In genomic region chrX:23900220-23900797, GRCh38 we compare ENCODE assay signal across 13 cellular contexts. TPM values are rescaled to one million over a fixed set of nuclear protein-coding genes. Genes with fewer than 3 reads are reported as not detected.
DNase-seq lines count a peak whose midpoint lies in the region; ATAC-seq and TF ChIP-seq lines count a peak whose summit lies in the region.
"Had no signal": no experiment of that assay in that cellular context is flagged by ENCODE, and none has a peak within 500 bp of the region (broad histone marks: within the 10 kb centered on the region; RNA-seq: fewer than 3 reads in every experiment).

No MANE protein-coding gene starts in this region.

- intact Hi-C loops in heart right ventricle (cut with DNase I) (loop anchor here (2.0 to 10.0 kb wide), 11 partner anchors 103 to 208 kb away; partner anchors contain the start of genes SAT1 (in 4 of the 10), EIF2S3 (in 2 of the 10) and KLHL15 (in 2 of the 10)), Right ventricle myocardium inferior (cut with DNase I) (no loop called here), MCF 10A (cut with micrococcal nuclease) (loop anchor here (5.0 kb wide), 1 partner anchor 98 kb away; no protein-coding TSS in a partner anchor)

- no peaks in the 10 kb centered on the region for H3K9me3 Mint-ChIP-seq in MCF 10A (ENCODE audit: unreplicated experiment)
- H3K9me3 Mint-ChIP-seq: activated naive CD4-positive, alpha-beta T cell treated with anti-CD3 and anti-CD28 coated beads, Interleukin-2, amount 10 ng/mL, durations not matched to agents 7 days and 5 days; dendritic cell treated with granulocyte-macrophage colony-stimulating factor and Interleukin-4, amounts not matched to agents 40 ng/mL and 50 ng/mL, for 4 days had no signal

- POLR2A ChIA-PET in MCF 10A (lab: Yijun Ruan, JAX) = interaction anchor here (0.5 to 4.7 kb wide), 13 partner anchors 11 to 232 kb away, joined by 3 to 140 read pairs (median 12); partner anchors contain the start of genes ACOT9, EIF2S3, PRDX4 and SAT1

- H4K8ac ChIP-seq in mesendoderm (ENCODE audit: low read depth, low read length) = no peak overlapping the region

- H3K9me3 ChIP-seq in heart right ventricle = no peaks in the 10 kb centered on the region

- TF ChIP-seq CTCF in heart right ventricle (IDR thresholded peaks at IDR 0.05) (no peak), MCF 10A (IDR thresholded peaks at IDR 0.05; ENCODE audit: unreplicated experiment) (no peak)

- H3K4me1 ChIP-seq in heart right ventricle (peaks cover 0 to 38% (median 19%) of the 10 kb centered on the region in 9 donors), mesendoderm (ENCODE audit: control insufficient read depth, low read depth, low read length) (no peaks in the 10 kb centered on the region)

- no peak overlapping the region for H3K4ac ChIP-seq in mesendoderm (ENCODE audit: low read depth, low read length)

- no peak overlapping the region for H3K23ac ChIP-seq in mesendoderm (ENCODE audit: low read length)

- no TSS peak for BruUV-seq in MCF 10A (replicated peaks; lab: Mats Ljungman, UMichigan)

- H3K4me3 ChIP-seq in heart right ventricle = no peak overlapping the region
- H3K4me3 ChIP-seq in mesendoderm (ENCODE audit: low read length) = no peak overlapping the region
- H3K4me3 ChIP-seq: skin epidermis had no signal

- DNase-seq in heart right ventricle (no peak), Right ventricle myocardium inferior (ENCODE audit: missing footprints) (no peak), MCF 10A (ENCODE audit: unreplicated experiment) (peak; percentile 76), mesendoderm (peak; percentile 71), NCI-H1417 treated with DMSO at 0.1 percent for 48 hours (lab: John Stamatoyannopoulos, UW) (no peak), DMS114 treated with DMSO at 0.1 percent for 48 hours (lab: John Stamatoyannopoulos, UW; ENCODE audit: unreplicated experiment) (no peak), T-helper 2 cell (no peak)
- DNase-seq: activated CD4-positive, alpha-beta T cell treated with anti-CD3 and anti-CD28 coated beads, Interleukin-2, amount 50 U/mL, for 48 hours; activated naive CD4-positive, alpha-beta T cell treated with anti-CD3 and anti-CD28 coated beads, Interleukin-2, amount 10 ng/mL, durations not matched to agents 7 days and 5 days; NCI-H526 treated with DMSO at 0.1 percent for 48 hours had no signal

- no peak overlapping the region for H3K18ac ChIP-seq in mesendoderm (ENCODE audit: low read length)

- H3K79me1 ChIP-seq in mesendoderm (ENCODE audit: low read length) = no peaks in the 10 kb centered on the region

- H3K4me3 Mint-ChIP-seq in MCF 10A (ENCODE audit: unreplicated experiment) = no peak overlapping the region
- H3K4me3 Mint-ChIP-seq: activated naive CD4-positive, alpha-beta T cell treated with anti-CD3 and anti-CD28 coated beads, Interleukin-2, amount 10 ng/mL, durations not matched to agents 7 days and 5 days; dendritic cell treated with granulocyte-macrophage colony-stimulating factor and Interleukin-4, amounts not matched to agents 40 ng/mL and 50 ng/mL, for 4 days had no signal

- H2BK120ac ChIP-seq in mesendoderm (ENCODE audit: low read depth, low read length) = no peak overlapping the region

- H3K9ac ChIP-seq in mesendoderm (ENCODE audit: low read length) = no peak overlapping the region

- H3K27ac ChIP-seq in heart right ventricle (peak overlapping the region in 8 of 10 donors; percentile 43 to 81 (median 70)), mesendoderm (ENCODE audit: low read depth, low read length) (no peak overlapping the region)

- no peak overlapping the region for H2BK5ac ChIP-seq in mesendoderm (ENCODE audit: low read length)

- WGBS in heart right ventricle, 2 donors = 68 to 78% methylated on average over 12 of the region's 12 CpGs
- WGBS in mesendoderm (ENCODE audit: extremely low coverage, insufficient coverage, low lambda C conversion rate) = no CpG with 5 or more reads among the region's 12 CpGs

- H3K36me3 ChIP-seq in heart right ventricle (no peaks in the 10 kb centered on the region), mesendoderm (ENCODE audit: control insufficient read depth, insufficient read depth, low read length) (no peaks in the 10 kb centered on the region)

- CTCF ChIA-PET in MCF 10A (lab: Yijun Ruan, JAX) = interaction anchor here (0.5 to 4.6 kb wide), 10 partner anchors 81 to 206 kb away, joined by 3 to 137 read pairs (median 12); partner anchors contain the start of genes ACOT9 and SAT1

- H2AK5ac ChIP-seq in mesendoderm (ENCODE audit: low read length) = no peak overlapping the region

- H3K27me3 Mint-ChIP-seq in MCF 10A (ENCODE audit: insufficient read depth, unreplicated experiment) = no peaks in the 10 kb centered on the region
- H3K27me3 Mint-ChIP-seq: activated naive CD4-positive, alpha-beta T cell treated with anti-CD3 and anti-CD28 coated beads, Interleukin-2, amount 10 ng/mL, durations not matched to agents 7 days and 5 days; dendritic cell treated with granulocyte-macrophage colony-stimulating factor and Interleukin-4, amounts not matched to agents 40 ng/mL and 50 ng/mL, for 4 days had no signal

- H2BK15ac ChIP-seq in mesendoderm (replicated peaks; ENCODE audit: low read depth) = no peak overlapping the region

- peaks cover 0 to 19% (median 0%) of the 10 kb centered on the region in 7 donors for H3K27me3 ChIP-seq in heart right ventricle
- H3K27me3 ChIP-seq in mesendoderm (ENCODE audit: insufficient read depth, low read length, poor library complexity) = no peaks in the 10 kb centered on the region

- ATAC-seq in heart right ventricle = peak in 1 of 8 donors; percentile 45
- ATAC-seq in Right ventricle myocardium inferior = no peak
- no peak for ATAC-seq in HG03280 (IDR thresholded peaks at IDR 0.05; ENCODE audit: unreplicated experiment)

- no peaks in the 10 kb centered on the region for H3K79me2 ChIP-seq in mesendoderm (ENCODE audit: control insufficient read depth, insufficient read depth, low read length)

- no peaks in the 10 kb centered on the region for H3K36me3 Mint-ChIP-seq in MCF 10A (ENCODE audit: insufficient read depth, unreplicated experiment)

- no peak overlapping the region for H3K4me2 ChIP-seq in mesendoderm (ENCODE audit: low read length)

- peaks cover 16% of the 10 kb centered on the region for H3K4me1 Mint-ChIP-seq in MCF 10A (ENCODE audit: insufficient read depth, unreplicated experiment)
- H3K4me1 Mint-ChIP-seq: activated naive CD4-positive, alpha-beta T cell treated with anti-CD3 and anti-CD28 coated beads, Interleukin-2, amount 10 ng/mL, durations not matched to agents 7 days and 5 days had no signal

- no peak overlapping the region for H4K5ac ChIP-seq in mesendoderm (ENCODE audit: low read length)

- no peak overlapping the region for H3K27ac Mint-ChIP-seq in MCF 10A (ENCODE audit: low read depth, unreplicated experiment)
- H3K27ac Mint-ChIP-seq: activated naive CD4-positive, alpha-beta T cell treated with anti-CD3 and anti-CD28 coated beads, Interleukin-2, amount 10 ng/mL, durations not matched to agents 7 days and 5 days; dendritic cell treated with granulocyte-macrophage colony-stimulating factor and Interleukin-4, amounts not matched to agents 40 ng/mL and 50 ng/mL, for 4 days had no signal

- no peak overlapping the region for H3K56ac ChIP-seq in mesendoderm (ENCODE audit: low read length)

RNA-seq across cellular contexts. Expression of gene APOO, which starts 7.4 kb away (rescaled TPM):
- total RNA-seq in heart right ventricle (100 to 1,000 TPM in 7 of 10 donors, 10 to 100 TPM in 3; 73.5 to 132 (median 103) TPM), Right ventricle myocardium inferior (112 TPM), MCF 10A (2022) (35.9 and 37.2 TPM in 2 replicates)
- 10 to 100 TPM; 60.9 to 64.9 TPM for polyA plus RNA-seq in heart right ventricle
- 111 TPM for polyA plus RNA-seq in mesendoderm (2013, experiment 1 of 2)
- polyA plus RNA-seq in mesendoderm (2013, experiment 2 of 2) = 114 TPM

RNA-seq across cellular contexts. Expression of gene CXorf58, which starts 7.5 kb away (rescaled TPM):
- total RNA-seq in heart right ventricle (1 to 10 TPM in 1 of 10 donors, under 1 TPM in 7, not detected in 2; 0.13 to 1.1 (median 0.33) TPM), Right ventricle myocardium inferior (0.32 TPM), MCF 10A (2022) (not detected in 2 replicates)
- polyA plus RNA-seq in heart right ventricle = under 1 TPM; 0.09 to 0.29 TPM
- 0.03 TPM for polyA plus RNA-seq in mesendoderm (2013, experiment 1 of 2)
- 0.03 TPM for polyA plus RNA-seq in mesendoderm (2013, experiment 2 of 2)

Comparison
In these comparisons a context has a peak if more than half of its experiments do, and no peak if none do; other contexts are left out.
1. DNase-seq: peak in MCF 10A (single experiment) and mesendoderm (single experiment); none in heart right ventricle (0 of 2), Right ventricle myocardium inferior (single experiment), NCI-H1417 treated with DMSO at 0.1 percent for 48 hours (single experiment), DMS114 treated with DMSO at 0.1 percent for 48 hours (single experiment) and T-helper 2 cell (0 of 5).